In genomic region chr7:44184221-44184873, GRCh38 we compare ENCODE assay signal across 12 cellular contexts. TPM values are rescaled to one million over a fixed set of nuclear protein-coding genes. Genes with fewer than 3 reads are reported as not detected.
A peak's percentile ranks its signal among the peaks of the same experiment; 100 is the strongest.
DNase-seq lines count a peak whose midpoint lies in the region; ATAC-seq and TF ChIP-seq lines count a peak whose summit lies in the region.
"Had no signal": no experiment of that assay in that cellular context is flagged by ENCODE, and none has a peak within 500 bp of the region (broad histone marks: within the 10 kb centered on the region; RNA-seq: fewer than 3 reads in every experiment).

No MANE protein-coding gene starts in this region.

- TF ChIP-seq CTCF in chondrocyte (IDR thresholded peaks at IDR 0.05): no peak
- TF ChIP-seq CTCF in esophagus muscularis mucosa (IDR thresholded peaks at IDR 0.05): no peak

- H3K4me1 Mint-ChIP-seq in chondrocyte (ENCODE audit: low read depth): peaks cover 17% of the 10 kb centered on the region

- peaks cover 12% of the 10 kb centered on the region for H3K9me3 Mint-ChIP-seq in chondrocyte (ENCODE audit: low read depth)

- H3K27ac Mint-ChIP-seq in chondrocyte (ENCODE audit: unreplicated experiment): peak overlapping the region; percentile 89

- 74% methylated on average over 14 of the region's 16 CpGs for WGBS in esophagus muscularis mucosa

- ATAC-seq in GM19351 (IDR thresholded peaks at IDR 0.05; ENCODE audit: unreplicated experiment): no peak
- ATAC-seq: activated T-cell treated with anti-CD3 and anti-CD28 coated beads, Interleukin-2, amount 50 U/mL, for 4 hours had no signal

- no peak for TF ChIP-seq POLR2A in esophagus muscularis mucosa (IDR thresholded peaks at IDR 0.05; ENCODE audit: low read depth)

- peak overlapping the region; percentile 3 for H3K4me3 Mint-ChIP-seq in chondrocyte (ENCODE audit: unreplicated experiment)
- H3K4me3 Mint-ChIP-seq: activated T-cell treated with anti-CD3 and anti-CD28 coated beads, Interleukin-2, amount 50 U/mL, for 4 hours had no signal

- TF ChIP-seq EP300 in esophagus muscularis mucosa (IDR thresholded peaks at IDR 0.05): no peak

- peak; percentile 49 for DNase-seq in COLO668 (lab: John Stamatoyannopoulos, UW; ENCODE audit: unreplicated experiment)
- DNase-seq in NCI-H1417 (lab: John Stamatoyannopoulos, UW): peak in 2 of 3 experiments; percentile 78 to 93
- DNase-seq in chondrocyte (ENCODE audit: low spot score): no peak
- DNase-seq in activated CD4-positive, alpha-beta T cell treated with anti-CD3 and anti-CD28 coated beads for 4 hours: no peak
- no peak for DNase-seq in NCI-H1092 (lab: John Stamatoyannopoulos, UW)
- DNase-seq in esophagus muscularis mucosa (ENCODE audit: extremely low spot score): no peak
- DNase-seq: activated T-cell treated with anti-CD3 and anti-CD28 coated beads, Interleukin-2, amount 50 U/mL, for 4 hours; GDM1; SHP77 treated with DMSO at 0.1 percent for 48 hours had no signal

- no peak overlapping the region for H3K27ac ChIP-seq in esophagus muscularis mucosa (replicated peaks in 1 of 4)

- H3K4me3 ChIP-seq in mucosa of stomach (ENCODE audit: low read length) (no peak overlapping the region), esophagus muscularis mucosa (no peak overlapping the region)

- no peaks in the 10 kb centered on the region for H3K36me3 ChIP-seq in mucosa of stomach (ENCODE audit: control insufficient read depth, insufficient read depth, low read length)
- H3K36me3 ChIP-seq in esophagus muscularis mucosa: no peaks in the 10 kb centered on the region

- H3K27me3 Mint-ChIP-seq in chondrocyte (ENCODE audit: low read depth): no peaks in the 10 kb centered on the region

- peaks cover 2% of the 10 kb centered on the region for H3K36me3 Mint-ChIP-seq in chondrocyte (ENCODE audit: low read depth)

- H3K9me3 ChIP-seq in mucosa of stomach (ENCODE audit: control insufficient read depth, low read length): no peaks in the 10 kb centered on the region
- peaks cover 0 to 9% (median 3%) of the 10 kb centered on the region in 4 donors for H3K9me3 ChIP-seq in esophagus muscularis mucosa

- peak overlapping the region; percentile 8 for H3K9ac ChIP-seq in mucosa of stomach (ENCODE audit: low read length)

- H3K27me3 ChIP-seq in mucosa of stomach (ENCODE audit: control insufficient read depth, insufficient read depth, low read length) (no peaks in the 10 kb centered on the region), esophagus muscularis mucosa (no peaks in the 10 kb centered on the region)

- H3K4me1 ChIP-seq in mucosa of stomach (ENCODE audit: control insufficient read depth, insufficient read depth, low read length): no peaks in the 10 kb centered on the region
- no peaks in the 10 kb centered on the region for H3K4me1 ChIP-seq in esophagus muscularis mucosa

- intact Hi-C loops in esophagus muscularis mucosa (cut with DNase I): no loop called here

RNA-seq across cellular contexts. Expression of gene GCK, which starts 4.9 kb away (rescaled TPM):
- 0.31 to 0.44 TPM (median 0.37 TPM) in 3 replicates for total RNA-seq in chondrocyte
- total RNA-seq in esophagus muscularis mucosa: 1 to 10 TPM in 3 of 4 donors, under 1 TPM in 1; 0.75 to 2.8 (median 1.2) TPM

RNA-seq across cellular contexts. Expression of gene YKT6, which starts 16.4 kb away (rescaled TPM):
- total RNA-seq in chondrocyte (126 to 133 TPM (median 131 TPM) in 3 replicates), esophagus muscularis mucosa (10 to 100 TPM; 49.8 to 79.5 (median 64.4) TPM)

RNA-seq across cellular contexts. Expression of gene MYL7, which starts 43.2 kb away (rescaled TPM):
- total RNA-seq in chondrocyte: not detected in 3 replicates
- not detected for total RNA-seq in esophagus muscularis mucosa
- total RNA-seq: pulmonary artery endothelial cell had no signal

Comparison
In these comparisons a context has a peak if more than half of its experiments do, and no peak if none do; other contexts are left out.
1. DNase-seq: peak in COLO668 (single experiment) and NCI-H1417 (2 of 3); none in chondrocyte (single experiment), activated CD4-positive, alpha-beta T cell treated with anti-CD3 and anti-CD28 coated beads for 4 hours (0 of 2), NCI-H1092 (single experiment) and esophagus muscularis mucosa (single experiment).